In genomic region chr13:47298506-47298905, GRCh38 we compare ENCODE assay signal across 20 cellular contexts.
"Had no signal": no experiment of that assay in that cellular context is flagged by ENCODE, and none has a peak within 500 bp of the region (broad histone marks: within the 10 kb centered on the region; RNA-seq: fewer than 3 reads in every experiment).

No MANE protein-coding gene starts in this region.

- H3K27ac ChIP-seq: colonic mucosa, epithelial cell of prostate, lower lobe of right lung, neutrophil, sigmoid colon, thyroid gland, VCaP had no signal

- H3K4me1 ChIP-seq: colonic mucosa, lower lobe of right lung, thyroid gland had no signal

- ATAC-seq: left colon; lower lobe of right lung; natural killer cell treated with Interleukin-12 subunit alpha and Interleukin-12 subunit beta and Interleukin-15 and Interleukin-18, amount 100 ng/mL, for 72 hours had no signal

- H3K27ac Mint-ChIP-seq: activated naive CD8-positive, alpha-beta T cell; activated T-helper 1 cell treated with anti-CD3 and anti-CD28 coated beads, Interleukin-12 subunit alpha, Interleukin-12 subunit beta, Interleukin-2, Interleukin-4 antibody, amounts not matched to agents 30 ng/mL and 10 ng/mL and 1 ng/mL, durations not matched to agents 14 hours and 24 hours and 36 hours; endodermal cell; mesothelial cell of epicardium; natural killer cell treated with Interleukin-12 subunit alpha and Interleukin-12 subunit beta and Interleukin-15 and Interleukin-18, amount 100 ng/mL, for 72 hours had no signal

- H3K4me3 ChIP-seq: colonic mucosa, lower lobe of right lung, sigmoid colon, thyroid gland had no signal

- H3K4me1 Mint-ChIP-seq: central memory CD8-positive, alpha-beta T cell; endodermal cell; mesothelial cell of epicardium had no signal

- H3K36me3 Mint-ChIP-seq: activated naive CD8-positive, alpha-beta T cell; mesothelial cell of epicardium; natural killer cell treated with Interleukin-12 subunit alpha and Interleukin-12 subunit beta and Interleukin-15 and Interleukin-18, amount 100 ng/mL, for 72 hours had no signal

- H3K4me3 Mint-ChIP-seq: activated naive CD8-positive, alpha-beta T cell; activated T-helper 1 cell treated with anti-CD3 and anti-CD28 coated beads, Interleukin-12 subunit alpha, Interleukin-12 subunit beta, Interleukin-2, Interleukin-4 antibody, amounts not matched to agents 30 ng/mL and 10 ng/mL and 1 ng/mL, durations not matched to agents 14 hours and 24 hours and 36 hours; central memory CD8-positive, alpha-beta T cell; endodermal cell; mesothelial cell of epicardium; natural killer cell treated with Interleukin-12 subunit alpha and Interleukin-12 subunit beta and Interleukin-15 and Interleukin-18, amount 100 ng/mL, for 72 hours had no signal

- H3K9me3 ChIP-seq: colonic mucosa, lower lobe of right lung, neutrophil, sigmoid colon, thyroid gland had no signal

- H3K36me3 ChIP-seq: colonic mucosa, lower lobe of right lung, neutrophil, sigmoid colon, thyroid gland had no signal

- H3K27me3 ChIP-seq: colonic mucosa, neutrophil, sigmoid colon, thyroid gland had no signal

- H3K9me3 Mint-ChIP-seq: endodermal cell had no signal

- H3K27me3 Mint-ChIP-seq: central memory CD8-positive, alpha-beta T cell; natural killer cell treated with Interleukin-12 subunit alpha and Interleukin-12 subunit beta and Interleukin-15 and Interleukin-18, amount 100 ng/mL, for 72 hours had no signal

- DNase-seq: activated CD4-positive, CD25-positive, alpha-beta regulatory T cell treated with anti-CD3 and anti-CD28 coated beads, Interleukin-2, amount 50 U/mL, for 72 hours; activated T-cell treated with anti-CD3 and anti-CD28 coated beads for 4 hours; colonic mucosa; endodermal cell; left colon; lower lobe of right lung; posterior cingulate gyrus; sigmoid colon; stimulated activated naive CD4-positive, alpha-beta T cell; SW 1271; T-helper 2 cell; thyroid gland had no signal
